In the genomic region with DNA sequence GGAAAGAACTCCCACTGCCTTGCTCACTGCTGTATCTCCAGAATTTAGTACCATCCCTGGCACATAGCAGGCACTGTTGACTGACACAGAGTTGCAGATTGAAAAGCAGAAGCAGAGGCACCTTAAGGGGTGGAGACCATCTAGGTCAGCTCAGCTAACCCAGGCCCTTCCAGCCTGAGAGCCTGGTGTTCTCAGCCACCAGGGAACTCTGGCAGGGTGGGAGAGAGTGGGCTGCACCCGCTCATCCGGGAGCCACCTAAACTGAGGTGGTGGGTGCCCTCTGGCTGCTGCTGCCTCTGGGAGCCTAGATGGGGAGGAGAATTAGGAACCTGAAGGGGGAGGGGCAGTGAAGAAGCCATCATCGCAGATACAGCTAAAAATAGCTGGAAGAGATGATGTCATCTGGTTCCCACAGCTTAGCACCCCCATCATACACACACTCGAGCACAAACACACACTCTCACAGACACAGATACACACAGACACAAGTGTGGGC, we compare ENCODE assay signal across 11 cellular contexts. TPM values are rescaled to one million over a fixed set of nuclear protein-coding genes. Genes with fewer than 3 reads are reported as not detected.
DNase-seq lines count a peak whose midpoint lies in the region; ATAC-seq and TF ChIP-seq lines count a peak whose summit lies in the region.
"Had no signal": no experiment of that assay in that cellular context is flagged by ENCODE, and none has a peak within 500 bp of the region (broad histone marks: within the 10 kb centered on the region; RNA-seq: fewer than 3 reads in every experiment).

No MANE protein-coding gene starts in this region.

- H3K27ac ChIP-seq in cingulate gyrus (ENCODE audit: low read depth, low read length) (peak overlapping the region; percentile 61), osteoblast (ENCODE audit: low read depth, low read length) (no peak overlapping the region)

- H4K20me1 ChIP-seq in osteoblast (ENCODE audit: insufficient read depth, low read length) = no peaks in the 10 kb centered on the region

- no peaks in the 10 kb centered on the region for H3K36me3 Mint-ChIP-seq in naive thymus-derived CD8-positive, alpha-beta T cell

- ATAC-seq in naive thymus-derived CD8-positive, alpha-beta T cell = no peak
- ATAC-seq in HG02885 (IDR thresholded peaks at IDR 0.05; ENCODE audit: poor library complexity, unreplicated experiment) = no peak

- TF ChIP-seq CTCF in osteoblast (IDR thresholded peaks at IDR 0.05; ENCODE audit: extremely low read depth, low read depth, low read length) = no peak

- peak overlapping the region in 1 of 10 donors; percentile 30 for H3K27ac Mint-ChIP-seq in naive thymus-derived CD8-positive, alpha-beta T cell
- H3K27ac Mint-ChIP-seq: activated B cell treated with CpG ODN at 0.5 μM for 24 hours had no signal

- no peaks in the 10 kb centered on the region for H3K9me3 ChIP-seq in osteoblast (ENCODE audit: low read depth, low read length)

- no peaks in the 10 kb centered on the region for H3K36me3 ChIP-seq in osteoblast (ENCODE audit: insufficient read depth, low read length)

- POLR2A ChIA-PET in naive thymus-derived CD8-positive, alpha-beta T cell (lab: Charles Lee) = no interaction called here

- no peak overlapping the region for H3K4me2 ChIP-seq in osteoblast (ENCODE audit: insufficient read depth, low read length)

- H3K27me3 Mint-ChIP-seq in naive thymus-derived CD8-positive, alpha-beta T cell = peaks cover 0 to 9% (median 4%) of the 10 kb centered on the region in 5 donors

- peaks cover 10% of the 10 kb centered on the region for H3K27me3 ChIP-seq in osteoblast (ENCODE audit: insufficient read depth, low read length)

- DNase-seq in ELF-1 (ENCODE audit: low read depth, low spot score) (peak; percentile 49), NCI-H2107 treated with DMSO at 0.1 percent for 48 hours (lab: John Stamatoyannopoulos, UW; ENCODE audit: unreplicated experiment) (peak; percentile 59), osteoblast (ENCODE audit: insufficient read length, low spot score, missing footprints) (peak; percentile 88)
- DNase-seq in naive thymus-derived CD8-positive, alpha-beta T cell = no peak
- no peak for DNase-seq in activated CD8-positive, alpha-beta memory T cell treated with anti-CD3 and anti-CD28 coated beads, Interleukin-2, amount 50 U/mL, for 48 hours
- no peak for DNase-seq in stimulated activated naive CD4-positive, alpha-beta T cell (lab: John Stamatoyannopoulos, UW)
- DNase-seq: activated B cell treated with CpG ODN at 0.5 μM for 24 hours, NCI-H1105 had no signal

- peaks cover 15% of the 10 kb centered on the region for H3K4me1 ChIP-seq in osteoblast (ENCODE audit: insufficient read depth, low read length)

- no peak overlapping the region for H3K4me3 ChIP-seq in osteoblast (ENCODE audit: insufficient read depth, low read length)

- peak overlapping the region; percentile 57 for H2AFZ ChIP-seq in osteoblast (ENCODE audit: low read length)

- H3K4me3 Mint-ChIP-seq in naive thymus-derived CD8-positive, alpha-beta T cell = no peak overlapping the region
- H3K4me3 Mint-ChIP-seq: activated B cell treated with CpG ODN at 0.5 μM for 24 hours had no signal

- peaks cover 0 to 2% (median 0%) of the 10 kb centered on the region in 4 donors for H3K4me1 Mint-ChIP-seq in naive thymus-derived CD8-positive, alpha-beta T cell

- H3K79me2 ChIP-seq in osteoblast (ENCODE audit: insufficient read depth, low read length) = no peaks in the 10 kb centered on the region

- H3K9me3 Mint-ChIP-seq in naive thymus-derived CD8-positive, alpha-beta T cell = no peaks in the 10 kb centered on the region
- H3K9me3 Mint-ChIP-seq: activated B cell treated with CpG ODN at 0.5 μM for 24 hours had no signal

RNA-seq across cellular contexts. Expression of gene TSPAN1, which starts 1.5 kb away (rescaled TPM):
- total RNA-seq in osteoblast = 0.59 and 1.1 TPM in 2 replicates
- total RNA-seq in naive thymus-derived CD8-positive, alpha-beta T cell = not detected
- polyA plus RNA-seq in naive thymus-derived CD8-positive, alpha-beta T cell = not detected
- total RNA-seq: activated B cell treated with CpG ODN at 0.5 μM for 24 hours had no signal

RNA-seq across cellular contexts. Expression of gene P3R3URF, which starts 2.9 kb away (rescaled TPM):
- not detected in 2 replicates for total RNA-seq in osteoblast
- total RNA-seq in naive thymus-derived CD8-positive, alpha-beta T cell = not detected
- not detected for polyA plus RNA-seq in naive thymus-derived CD8-positive, alpha-beta T cell
- total RNA-seq: activated B cell treated with CpG ODN at 0.5 μM for 24 hours, subcutaneous adipose tissue had no signal

RNA-seq across cellular contexts. Expression of gene POMGNT1, which starts 24.8 kb away (rescaled TPM):
- total RNA-seq in osteoblast = 43.9 and 45.6 TPM in 2 replicates
- total RNA-seq in naive thymus-derived CD8-positive, alpha-beta T cell = 10 to 100 TPM; 46.0 to 52.3 TPM
- 10 to 100 TPM; 23.5 to 33.4 (median 24.0) TPM for polyA plus RNA-seq in naive thymus-derived CD8-positive, alpha-beta T cell

RNA-seq across cellular contexts. Expression of gene LURAP1, which starts 29.7 kb away (rescaled TPM):
- 4.1 and 4.3 TPM in 2 replicates for total RNA-seq in osteoblast
- total RNA-seq in naive thymus-derived CD8-positive, alpha-beta T cell = under 1 TPM; 0.33 to 0.65 TPM
- polyA plus RNA-seq in naive thymus-derived CD8-positive, alpha-beta T cell = under 1 TPM in 1 of 3 donors, not detected in 2; 0.30 TPM
- total RNA-seq: activated B cell treated with CpG ODN at 0.5 μM for 24 hours had no signal

RNA-seq across cellular contexts. Expression of gene PIK3R3, which starts 41.0 kb away (rescaled TPM):
- 4.0 and 5.3 TPM in 2 replicates for total RNA-seq in osteoblast
- total RNA-seq in naive thymus-derived CD8-positive, alpha-beta T cell = under 1 TPM; 0.41 to 0.52 TPM
- polyA plus RNA-seq in naive thymus-derived CD8-positive, alpha-beta T cell = 1 to 10 TPM in 1 of 3 donors, under 1 TPM in 2; 0.82 to 1.4 (median 0.98) TPM

Comparison
In these comparisons a context has a peak if more than half of its experiments do, and no peak if none do; other contexts are left out.
1. DNase-seq: peak in ELF-1 (single experiment), NCI-H2107 treated with DMSO at 0.1 percent for 48 hours (single experiment) and osteoblast (single experiment); none in naive thymus-derived CD8-positive, alpha-beta T cell (0 of 10), activated CD8-positive, alpha-beta memory T cell treated with anti-CD3 and anti-CD28 coated beads, Interleukin-2, amount 50 U/mL, for 48 hours (single experiment) and stimulated activated naive CD4-positive, alpha-beta T cell (0 of 6).